In genomic region chr12:6322969-6323339, GRCh38 we compare ENCODE assay signal across 8 cellular contexts. TPM values are rescaled to one million over a fixed set of nuclear protein-coding genes. Genes with fewer than 3 reads are reported as not detected.
DNase-seq lines count a peak whose midpoint lies in the region; ATAC-seq and TF ChIP-seq lines count a peak whose summit lies in the region.

No MANE protein-coding gene starts in this region.

- H2AFZ ChIP-seq in PC-3 (ENCODE audit: low read length), result no peak overlapping the region

- H3K9me3 Mint-ChIP-seq in activated T-cell treated with anti-CD3 and anti-CD28 coated beads, Interleukin-2, amount 50 U/mL, for 24 hours, result no peaks in the 10 kb centered on the region

- H3K9me2 ChIP-seq in PC-3 (replicated peaks; ENCODE audit: low read length), result no peaks in the 10 kb centered on the region

- peak overlapping the region; percentile 84 for H3K27ac Mint-ChIP-seq in activated T-cell treated with anti-CD3 and anti-CD28 coated beads, Interleukin-2, amount 50 U/mL, for 24 hours

- DNase-seq in activated T-cell treated with anti-CD3 and anti-CD28 coated beads, Interleukin-2, amount 50 U/mL, for 24 hours, result no peak
- DNase-seq in activated T-cell treated with anti-CD3 and anti-CD28 coated beads for 4 hours, result no peak
- no peak for DNase-seq in PC-3
- DNase-seq in iPS DF 6.9 (ENCODE audit: low read depth, low spot score), result no peak
- no peak for DNase-seq in tibial artery
- DNase-seq in DMS79 (lab: John Stamatoyannopoulos, UW), result no peak
- DNase-seq in OCI-M1 (lab: John Stamatoyannopoulos, UW), result no peak

- no CpG with 5 or more reads among the region's 2 CpGs for WGBS in iPS DF 6.9 (ENCODE audit: insufficient coverage, insufficient read length)

- H3K27me3 ChIP-seq in PC-3 (ENCODE audit: low read length) (no peaks in the 10 kb centered on the region), iPS DF 6.9 (ENCODE audit: control insufficient read depth, insufficient read depth, low read length) (no peaks in the 10 kb centered on the region), tibial artery (no peaks in the 10 kb centered on the region)

- TF ChIP-seq CTCF in PC-3 (conservative IDR thresholded peaks at IDR 0.05; ENCODE audit: low read depth, low read length) (no peak), tibial artery (IDR thresholded peaks at IDR 0.05) (no peak)

- H3K4me3 Mint-ChIP-seq in activated T-cell treated with anti-CD3 and anti-CD28 coated beads, Interleukin-2, amount 50 U/mL, for 24 hours, result no peak overlapping the region

- H3K27ac ChIP-seq in PC-3 (ENCODE audit: low read length) (peak overlapping the region; percentile 62), iPS DF 6.9 (ENCODE audit: low read length) (peak overlapping the region; percentile 82), tibial artery (peak overlapping the region; percentile 75 to 76)

- H3K9me3 ChIP-seq in PC-3 (ENCODE audit: low read length) (no peaks in the 10 kb centered on the region), iPS DF 6.9 (ENCODE audit: control insufficient read depth, insufficient read depth, low read length) (no peaks in the 10 kb centered on the region), tibial artery (no peaks in the 10 kb centered on the region)

- H3K36me3 ChIP-seq in PC-3 (ENCODE audit: low read depth, low read length) (no peaks in the 10 kb centered on the region), iPS DF 6.9 (ENCODE audit: control insufficient read depth, insufficient read depth, low read length) (no peaks in the 10 kb centered on the region; the same call in 1 of the 2 replicates), tibial artery (peaks cover 0 to 8% (median 8%) of the 10 kb centered on the region in 3 donors)

- peaks cover 14% of the 10 kb centered on the region for H3K36me3 Mint-ChIP-seq in activated T-cell treated with anti-CD3 and anti-CD28 coated beads, Interleukin-2, amount 50 U/mL, for 24 hours (ENCODE audit: low read depth)

- H3K4me1 ChIP-seq in PC-3 (ENCODE audit: insufficient read depth, low read length) (peaks cover 23% of the 10 kb centered on the region), iPS DF 6.9 (ENCODE audit: control insufficient read depth, insufficient read depth, low read length) (peaks cover 23% of the 10 kb centered on the region), tibial artery (peaks cover 0 to 51% (median 43%) of the 10 kb centered on the region in 4 donors)

- H3K9ac ChIP-seq in PC-3 (ENCODE audit: low read length), result no peak overlapping the region

- H3K79me2 ChIP-seq in PC-3 (ENCODE audit: low read length), result no peaks in the 10 kb centered on the region

- H3K4me3 ChIP-seq in PC-3 (ENCODE audit: low read length) (no peak overlapping the region), iPS DF 6.9 (ENCODE audit: low read length) (no peak overlapping the region), tibial artery (no peak overlapping the region)

- no peaks in the 10 kb centered on the region for H3F3A ChIP-seq in PC-3 (ENCODE audit: low read length, unreplicated experiment)

- H3K4me2 ChIP-seq in PC-3 (ENCODE audit: low read length), result no peak overlapping the region

- peaks cover 54% of the 10 kb centered on the region for H3K4me1 Mint-ChIP-seq in activated T-cell treated with anti-CD3 and anti-CD28 coated beads, Interleukin-2, amount 50 U/mL, for 24 hours (ENCODE audit: low read depth)

- ATAC-seq in PC-3 (no peak), esophagus mucosa (no peak)

- BruUV-seq in PC-3 (replicated peaks; lab: Mats Ljungman, UMichigan), result no TSS peak

- CTCF ChIA-PET in PC-3 (lab: Charles Lee), result interaction anchor here (0.6 to 1.3 kb wide), 3 partner anchors 31 to 148 kb away, joined by 3 to 6 read pairs (median 3); partner anchors contain the start of gene VAMP1

- H4K20me1 ChIP-seq in PC-3 (ENCODE audit: low read length), result no peaks in the 10 kb centered on the region

- POLR2A ChIA-PET in PC-3 (lab: Charles Lee; ENCODE audit: unreplicated experiment), result interaction anchor here (0.5 to 0.7 kb wide), 2 partner anchors 37 to 211 kb away, joined by 4 to 9 read pairs; partner anchors contain the start of gene GAPDH

- H3K27me3 Mint-ChIP-seq in activated T-cell treated with anti-CD3 and anti-CD28 coated beads, Interleukin-2, amount 50 U/mL, for 24 hours, result no peaks in the 10 kb centered on the region

- intact Hi-C loops in PC-3 (cut with micrococcal nuclease), result loop anchor here (1.0 to 5.0 kb wide), 3 partner anchors 36 to 148 kb away; partner anchors contain the start of gene VAMP1
- intact Hi-C loops in tibial artery (cut with DNase I; ENCODE audit: low total_unique reads), result no loop called here

RNA-seq across cellular contexts. Expression of gene PLEKHG6, which starts 12.5 kb away (rescaled TPM):
- total RNA-seq in PC-3 (2014; rRNA removed) (18.0 and 18.4 TPM in 2 replicates), esophagus mucosa (21.1 TPM)

RNA-seq across cellular contexts. Expression of gene TNFRSF1A, which starts 18.9 kb away (rescaled TPM):
- total RNA-seq in PC-3 (2014; rRNA removed), result 95.1 and 97.4 TPM in 2 replicates
- 99.3 TPM for total RNA-seq in esophagus mucosa

RNA-seq across cellular contexts. Expression of gene SCNN1A, which starts 52.4 kb away (rescaled TPM):
- total RNA-seq in PC-3 (2014; rRNA removed) (2.3 and 2.9 TPM in 2 replicates), esophagus mucosa (142 TPM)

Comparison
In these comparisons a context has a peak if more than half of its experiments do, and no peak if none do; other contexts are left out.
1. RNA of gene SCNN1A, which starts 52.4 kb away (total RNA-seq): 142 TPM in esophagus mucosa (single experiment); 2.3 to 2.9 TPM in PC-3; every median in the first group is over 10 times any median in the second.
2. Peak in every context shown above with its lines, with median percentiles within 50 percentile points of each other: H3K27ac ChIP-seq.